ENCODE assay signal across 8 cellular contexts in the genomic region with DNA sequence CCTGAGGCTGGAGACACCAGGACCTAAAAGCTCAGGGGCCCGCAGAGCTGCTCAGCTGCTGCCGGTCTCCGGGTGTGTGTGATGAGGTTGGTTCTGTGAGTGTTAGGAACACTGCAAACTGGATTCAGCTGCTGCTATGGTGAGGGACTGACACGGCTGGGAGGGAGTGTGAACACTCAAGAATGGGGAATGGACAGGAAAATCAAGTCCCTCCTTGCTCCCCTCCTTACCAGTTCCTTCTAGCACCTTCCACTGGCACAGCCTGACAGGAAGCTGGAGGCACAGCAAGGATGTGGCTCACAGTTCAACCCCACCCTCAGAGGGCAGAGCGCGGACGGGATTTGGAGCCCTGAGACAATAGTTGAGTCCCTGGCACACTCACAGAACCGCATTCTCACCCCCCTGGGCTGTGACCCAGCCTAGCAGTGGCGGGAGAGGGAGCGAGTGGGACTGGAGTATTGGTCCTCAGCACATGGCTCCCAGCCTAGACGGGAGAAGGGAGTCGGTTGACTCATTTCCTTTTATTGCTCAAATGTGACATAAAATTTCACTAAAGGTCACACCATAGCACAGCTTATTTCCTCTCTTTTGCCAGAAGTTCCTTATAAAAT. TPM values are rescaled to one million over a fixed set of nuclear protein-coding genes. Genes with fewer than 3 reads are reported as not detected.
DNase-seq lines count a peak whose midpoint lies in the region; ATAC-seq and TF ChIP-seq lines count a peak whose summit lies in the region.

No MANE protein-coding gene starts in this region.

- TF ChIP-seq CTCF in chondrocyte (IDR thresholded peaks at IDR 0.05) (no peak), liver (IDR thresholded peaks at IDR 0.05; ENCODE audit: low read depth, low read length, missing input control) (no peak), suprapubic skin (IDR thresholded peaks at IDR 0.05) (no peak)

- H3K4me3 ChIP-seq in liver (ENCODE audit: low read depth in 1 of 3, low read length in 3 of 3) (no peak overlapping the region), suprapubic skin (no peak overlapping the region)

- H3K9ac ChIP-seq in liver (ENCODE audit: low read depth in 1 of 2, low read length in 2 of 2): no peak overlapping the region

- H3K9me3 Mint-ChIP-seq in chondrocyte (ENCODE audit: low read depth): no peaks in the 10 kb centered on the region

- no peak overlapping the region for H3K4me3 Mint-ChIP-seq in chondrocyte (ENCODE audit: unreplicated experiment)

- H3K27ac Mint-ChIP-seq in chondrocyte (ENCODE audit: unreplicated experiment): peak overlapping the region; percentile 88

- H3K27me3 Mint-ChIP-seq in chondrocyte (ENCODE audit: low read depth): peaks cover 3% of the 10 kb centered on the region

- no peaks in the 10 kb centered on the region for H3K36me3 Mint-ChIP-seq in chondrocyte (ENCODE audit: low read depth)

- ATAC-seq in HG03135 (IDR thresholded peaks at IDR 0.05; ENCODE audit: unreplicated experiment): no peak
- no peak for ATAC-seq in HG02884 (IDR thresholded peaks at IDR 0.05; ENCODE audit: unreplicated experiment)
- no peak for ATAC-seq in HG03469 (IDR thresholded peaks at IDR 0.05; ENCODE audit: unreplicated experiment)

- DNase-seq in HS-5 (ENCODE audit: low read depth) (peak; percentile 70), chondrocyte (ENCODE audit: low spot score) (no peak), suprapubic skin (ENCODE audit: low spot score in 2 of 2) (peak; percentile 82 to 88)
- DNase-seq in activated naive CD4-positive, alpha-beta T cell treated with anti-CD3 and anti-CD28 coated beads, Interleukin-2, amount 50 U/mL, for 16 hours: no peak

- no peaks in the 10 kb centered on the region for H3K27me3 ChIP-seq in liver (ENCODE audit: control insufficient read depth in 4 of 4, insufficient read depth in 4 of 4, low read length in 3 of 4)
- H3K27me3 ChIP-seq in suprapubic skin: no peaks in the 10 kb centered on the region

- peaks cover 0 to 8% (median 6%) of the 10 kb centered on the region in 4 donors for H3K4me1 ChIP-seq in liver (ENCODE audit: control insufficient read depth in 4 of 4, insufficient read depth in 4 of 4, low read length in 3 of 4)
- H3K4me1 ChIP-seq in suprapubic skin: peaks cover 12% of the 10 kb centered on the region

- WGBS in liver: 57% methylated on average over 12 of the region's 12 CpGs
- 37% methylated on average over 12 of the region's 12 CpGs for WGBS in suprapubic skin

- TF ChIP-seq EP300 in suprapubic skin (IDR thresholded peaks at IDR 0.05): no peak

- peaks cover 19% of the 10 kb centered on the region for H3K4me1 Mint-ChIP-seq in chondrocyte (ENCODE audit: low read depth)

- H3K27ac ChIP-seq in liver (ENCODE audit: low read depth in 1 of 2, low read length in 2 of 2) (no peak overlapping the region), suprapubic skin (peak overlapping the region; percentile 54)

- no peak for TF ChIP-seq POLR2A in suprapubic skin (IDR thresholded peaks at IDR 0.05)

- H3K9me3 ChIP-seq in liver (ENCODE audit: control insufficient read depth in 4 of 4, low read length in 3 of 4) (no peaks in the 10 kb centered on the region), suprapubic skin (no peaks in the 10 kb centered on the region)

- no peaks in the 10 kb centered on the region for H3K36me3 ChIP-seq in liver (ENCODE audit: control insufficient read depth in 4 of 4, insufficient read depth in 3 of 4, low read depth in 1 of 4, low read length in 3 of 4)
- no peaks in the 10 kb centered on the region for H3K36me3 ChIP-seq in suprapubic skin

- TF ChIP-seq RAD21 in liver (IDR thresholded peaks at IDR 0.05): peak; percentile 17 to 38

TF ChIP-seq in liver, 16 proteins besides CTCF, POLR2A, EP300 and RAD21:
- TF ChIP-seq EGR1 (IDR thresholded peaks at IDR 0.05; ENCODE audit: low read depth in 2 of 2): no peak
- TF ChIP-seq FOXA2 (IDR thresholded peaks at IDR 0.05): no peak
- peak; percentile 86 for TF ChIP-seq NR2F2 (IDR thresholded peaks at IDR 0.05)
- TF ChIP-seq RXRA (IDR thresholded peaks at IDR 0.05): peak in 1 of 2 donors; percentile 17
- TF ChIP-seq ZBTB33 (IDR thresholded peaks at IDR 0.05): no peak
- TF ChIP-seq TAF1 (conservative IDR thresholded peaks at IDR 0.05): no peak
- TF ChIP-seq YY1 (IDR thresholded peaks at IDR 0.05): no peak
- TF ChIP-seq JUND (IDR thresholded peaks at IDR 0.05): peak; percentile 44 to 50
- TF ChIP-seq, protein P1, sequence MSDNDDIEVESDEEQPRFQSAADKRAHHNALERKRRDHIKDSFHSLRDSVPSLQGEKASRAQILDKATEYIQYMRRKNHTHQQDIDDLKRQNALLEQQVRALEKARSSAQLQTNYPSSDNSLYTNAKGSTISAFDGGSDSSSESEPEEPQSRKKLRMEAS (IDR thresholded peaks at IDR 0.05): peak; percentile 40
- no peak for TF ChIP-seq FOXA1 (IDR thresholded peaks at IDR 0.05)
- no peak for TF ChIP-seq HNF4A (conservative IDR thresholded peaks at IDR 0.05)
- TF ChIP-seq, protein P2, sequence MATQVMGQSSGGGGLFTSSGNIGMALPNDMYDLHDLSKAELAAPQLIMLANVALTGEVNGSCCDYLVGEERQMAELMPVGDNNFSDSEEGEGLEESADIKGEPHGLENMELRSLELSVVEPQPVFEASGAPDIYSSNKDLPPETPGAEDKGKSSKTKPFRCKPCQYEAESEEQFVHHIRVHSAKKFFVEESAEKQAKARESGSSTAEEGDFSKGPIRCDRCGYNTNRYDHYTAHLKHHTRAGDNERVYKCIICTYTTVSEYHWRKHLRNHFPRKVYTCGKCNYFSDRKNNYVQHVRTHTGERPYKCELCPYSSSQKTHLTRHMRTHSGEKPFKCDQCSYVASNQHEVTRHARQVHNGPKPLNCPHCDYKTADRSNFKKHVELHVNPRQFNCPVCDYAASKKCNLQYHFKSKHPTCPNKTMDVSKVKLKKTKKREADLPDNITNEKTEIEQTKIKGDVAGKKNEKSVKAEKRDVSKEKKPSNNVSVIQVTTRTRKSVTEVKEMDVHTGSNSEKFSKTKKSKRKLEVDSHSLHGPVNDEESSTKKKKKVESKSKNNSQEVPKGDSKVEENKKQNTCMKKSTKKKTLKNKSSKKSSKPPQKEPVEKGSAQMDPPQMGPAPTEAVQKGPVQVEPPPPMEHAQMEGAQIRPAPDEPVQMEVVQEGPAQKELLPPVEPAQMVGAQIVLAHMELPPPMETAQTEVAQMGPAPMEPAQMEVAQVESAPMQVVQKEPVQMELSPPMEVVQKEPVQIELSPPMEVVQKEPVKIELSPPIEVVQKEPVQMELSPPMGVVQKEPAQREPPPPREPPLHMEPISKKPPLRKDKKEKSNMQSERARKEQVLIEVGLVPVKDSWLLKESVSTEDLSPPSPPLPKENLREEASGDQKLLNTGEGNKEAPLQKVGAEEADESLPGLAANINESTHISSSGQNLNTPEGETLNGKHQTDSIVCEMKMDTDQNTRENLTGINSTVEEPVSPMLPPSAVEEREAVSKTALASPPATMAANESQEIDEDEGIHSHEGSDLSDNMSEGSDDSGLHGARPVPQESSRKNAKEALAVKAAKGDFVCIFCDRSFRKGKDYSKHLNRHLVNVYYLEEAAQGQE (IDR thresholded peaks at IDR 0.05): no peak

RNA-seq across cellular contexts. Expression of gene LRRC30, which starts 42.5 kb away (rescaled TPM):
- total RNA-seq in chondrocyte: not detected in 3 replicates
- total RNA-seq in liver: not detected
- polyA plus RNA-seq in liver: not detected
- not detected for total RNA-seq in suprapubic skin

Comparison
In these comparisons a context has a peak if more than half of its experiments do, and no peak if none do; other contexts are left out.
1. DNase-seq: peak in HS-5 (single experiment) and suprapubic skin (2 of 2); none in chondrocyte (single experiment) and activated naive CD4-positive, alpha-beta T cell treated with anti-CD3 and anti-CD28 coated beads, Interleukin-2, amount 50 U/mL, for 16 hours (single experiment).